1 cellular context compared by ENCODE assay signal in genomic region chr3:149448331-149448831, GRCh38.
TF ChIP-seq lines count a peak whose summit lies in the region.

No MANE protein-coding gene starts in this region.

TF ChIP-seq in IMR-90, 13 proteins besides CTCF, POLR2A, EP300 and RAD21:
- TF ChIP-seq CEBPB (IDR thresholded peaks at IDR 0.05; ENCODE audit: low read depth, low read length) (peak; percentile 82), ELK1 (IDR thresholded peaks at IDR 0.05; ENCODE audit: borderline replicate concordance, low read depth, low read length) (no peak), CHD1 (IDR thresholded peaks at IDR 0.05; ENCODE audit: low read depth, low read length) (no peak), RCOR1 (IDR thresholded peaks at IDR 0.05; ENCODE audit: insufficient replicate concordance, low read length) (no peak), NFE2L2 (IDR thresholded peaks at IDR 0.05; ENCODE audit: low read depth, low read length) (peak; percentile 90), USF2 (IDR thresholded peaks at IDR 0.05; ENCODE audit: low read depth, low read length) (no peak), BHLHE40 (IDR thresholded peaks at IDR 0.05; ENCODE audit: low read depth, low read length) (no peak), MXI1 (IDR thresholded peaks at IDR 0.05; ENCODE audit: borderline replicate concordance, low read depth, low read length) (no peak), RFX5 (IDR thresholded peaks at IDR 0.05; ENCODE audit: low read depth, low read length) (no peak), SMC3 (IDR thresholded peaks at IDR 0.05; ENCODE audit: low read depth, low read length) (no peak), MAZ (IDR thresholded peaks at IDR 0.05; ENCODE audit: borderline replicate concordance, low read depth, low read length) (no peak), FOS (IDR thresholded peaks at IDR 0.05; ENCODE audit: low read depth, low read length) (0 out of 2 replicates have a peak, but pooled peaks have one; percentile 39), MAFK (IDR thresholded peaks at IDR 0.05; ENCODE audit: low read depth, low read length) (peak; percentile 100)
